12 cellular contexts compared by ENCODE assay signal in genomic region chr9:88280816-88281382, GRCh38.
DNase-seq lines count a peak whose midpoint lies in the region; ATAC-seq and TF ChIP-seq lines count a peak whose summit lies in the region.
"Had no signal": no experiment of that assay in that cellular context is flagged by ENCODE, and none has a peak within 500 bp of the region (broad histone marks: within the 10 kb centered on the region; RNA-seq: fewer than 3 reads in every experiment).

No MANE protein-coding gene starts in this region.

- no peak overlapping the region for H3K27ac ChIP-seq in mesendoderm (ENCODE audit: low read depth, low read length)
- no peak overlapping the region for H3K27ac ChIP-seq in ascending aorta
- H3K27ac ChIP-seq in transverse colon: no peak overlapping the region
- H3K27ac ChIP-seq: uterus had no signal

- H3K9me3 Mint-ChIP-seq in Calu3 (ENCODE audit: low read depth, unreplicated experiment): peaks cover 10% of the 10 kb centered on the region
- peaks cover 18% of the 10 kb centered on the region for H3K9me3 Mint-ChIP-seq in activated naive CD8-positive, alpha-beta T cell treated with anti-CD3 and anti-CD28 coated beads, Interleukin-2, amount 50 U/mL, for 24 hours

- H3K4me1 ChIP-seq in mesendoderm (ENCODE audit: control insufficient read depth, low read depth, low read length) (no peaks in the 10 kb centered on the region), ascending aorta (no peaks in the 10 kb centered on the region), transverse colon (no peaks in the 10 kb centered on the region)
- H3K4me1 ChIP-seq: uterus had no signal

- no peaks in the 10 kb centered on the region for H3K27me3 Mint-ChIP-seq in Calu3 (ENCODE audit: unreplicated experiment)
- H3K27me3 Mint-ChIP-seq in activated naive CD8-positive, alpha-beta T cell treated with anti-CD3 and anti-CD28 coated beads, Interleukin-2, amount 50 U/mL, for 24 hours: no peaks in the 10 kb centered on the region

- CTCF ChIA-PET in Calu3 (lab: Charles Lee): no interaction called here

- H2BK15ac ChIP-seq in mesendoderm (replicated peaks; ENCODE audit: low read depth): no peak overlapping the region

- no peak overlapping the region for H3K4ac ChIP-seq in mesendoderm (ENCODE audit: low read depth, low read length)

- peak; percentile 16 for DNase-seq in Calu3
- no peak for DNase-seq in LNCaP clone FGC (ENCODE audit: low read depth)
- peak; percentile 41 for DNase-seq in activated naive CD8-positive, alpha-beta T cell treated with anti-CD3 and anti-CD28 coated beads, Interleukin-2, amount 50 U/mL, for 24 hours
- DNase-seq in mesendoderm: peak; percentile 85
- no peak for DNase-seq in ascending aorta (ENCODE audit: low spot score in 2 of 2)
- no peak for DNase-seq in HUDEP-2 (lab: John Stamatoyannopoulos, UW; ENCODE audit: unreplicated experiment in 76 of 76)
- no peak for DNase-seq in transverse colon
- DNase-seq: HFFc6; NK-92 treated with Interleukin-12 subunit alpha and Interleukin-12 subunit beta, amount 100 ng/mL, for 24 hours; stimulated activated CD4-positive, alpha-beta T cell treated with anti-CD3 and anti-CD28 coated beads, Interleukin-4, amount 100 ng/mL, for 24 hours; uterus had no signal

- peak; percentile 90 for ATAC-seq in activated naive CD8-positive, alpha-beta T cell treated with anti-CD3 and anti-CD28 coated beads, Interleukin-2, amount 50 U/mL, for 24 hours
- no peak for ATAC-seq in HG03342 (IDR thresholded peaks at IDR 0.05; ENCODE audit: unreplicated experiment)

- H3K36me3 ChIP-seq in mesendoderm (ENCODE audit: control insufficient read depth, insufficient read depth, low read length): no peaks in the 10 kb centered on the region
- no peaks in the 10 kb centered on the region for H3K36me3 ChIP-seq in ascending aorta
- no peaks in the 10 kb centered on the region for H3K36me3 ChIP-seq in transverse colon
- H3K36me3 ChIP-seq: uterus had no signal

- peaks cover 15% of the 10 kb centered on the region for H3K4me1 Mint-ChIP-seq in Calu3 (ENCODE audit: low read depth, unreplicated experiment)
- H3K4me1 Mint-ChIP-seq in activated naive CD8-positive, alpha-beta T cell treated with anti-CD3 and anti-CD28 coated beads, Interleukin-2, amount 50 U/mL, for 24 hours: peaks cover 28% of the 10 kb centered on the region

- no TSS peak for BruUV-seq in Calu3 (replicated peaks; lab: Mats Ljungman, UMichigan)

- no peak overlapping the region for H3K9ac ChIP-seq in mesendoderm (ENCODE audit: low read length)

- no peak overlapping the region for H4K8ac ChIP-seq in mesendoderm (ENCODE audit: low read depth, low read length)

- no peaks in the 10 kb centered on the region for H3K27me3 ChIP-seq in mesendoderm (ENCODE audit: insufficient read depth, low read length, poor library complexity)
- H3K27me3 ChIP-seq in ascending aorta: no peaks in the 10 kb centered on the region
- H3K27me3 ChIP-seq in transverse colon: no peaks in the 10 kb centered on the region
- H3K27me3 ChIP-seq: uterus had no signal

- H3K4me2 ChIP-seq in mesendoderm (ENCODE audit: low read length): no peak overlapping the region

- H3K18ac ChIP-seq in mesendoderm (ENCODE audit: low read length): no peak overlapping the region

- TF ChIP-seq CTCF in Calu3 (IDR thresholded peaks at IDR 0.05; ENCODE audit: unreplicated experiment): no peak
- TF ChIP-seq CTCF in LNCaP clone FGC (IDR thresholded peaks at IDR 0.05; ENCODE audit: control insufficient read depth, extremely low read depth, insufficient read depth): 0 out of 2 replicates have a peak, but pooled peaks have one; percentile 7
- no peak for TF ChIP-seq CTCF in ascending aorta (IDR thresholded peaks at IDR 0.05)
- TF ChIP-seq CTCF in transverse colon (IDR thresholded peaks at IDR 0.05): no peak

- H2AK5ac ChIP-seq in mesendoderm (ENCODE audit: low read length): no peak overlapping the region

- no peak overlapping the region for H3K23ac ChIP-seq in mesendoderm (ENCODE audit: low read length)

- H3K9me3 ChIP-seq in ascending aorta (peaks cover 0 to 7% of the 10 kb centered on the region in 2 donors), transverse colon (no peaks in the 10 kb centered on the region)
- H3K9me3 ChIP-seq: uterus had no signal

- H3K4me3 ChIP-seq in LNCaP clone FGC (ENCODE audit: low read depth, low read length): no peak overlapping the region
- no peak overlapping the region for H3K4me3 ChIP-seq in mesendoderm (ENCODE audit: low read length)
- no peak overlapping the region for H3K4me3 ChIP-seq in ascending aorta
- H3K4me3 ChIP-seq in transverse colon: no peak overlapping the region
- H3K4me3 ChIP-seq: uterus had no signal

- no peak overlapping the region for H4K5ac ChIP-seq in mesendoderm (ENCODE audit: low read length)

- no peaks in the 10 kb centered on the region for H3K79me2 ChIP-seq in mesendoderm (ENCODE audit: control insufficient read depth, insufficient read depth, low read length)

- no CpG with 5 or more reads among the region's 10 CpGs for WGBS in mesendoderm (ENCODE audit: extremely low coverage, insufficient coverage, low lambda C conversion rate)
- 42 to 68% methylated on average over 3 to 10 of the region's 10 CpGs for WGBS in transverse colon (ENCODE audit: low coverage in 1 of 2), 2 donors

- no peak overlapping the region for H2BK120ac ChIP-seq in mesendoderm (ENCODE audit: low read depth, low read length)

- H3K56ac ChIP-seq in mesendoderm (ENCODE audit: low read length): no peak overlapping the region

- no peak overlapping the region for H3K4me3 Mint-ChIP-seq in Calu3 (ENCODE audit: low read depth, unreplicated experiment)
- no peak overlapping the region for H3K4me3 Mint-ChIP-seq in activated naive CD8-positive, alpha-beta T cell treated with anti-CD3 and anti-CD28 coated beads, Interleukin-2, amount 50 U/mL, for 24 hours
- H3K4me3 Mint-ChIP-seq: HFFc6 had no signal

- peak overlapping the region; percentile 29 for H3K27ac Mint-ChIP-seq in Calu3 (ENCODE audit: unreplicated experiment)
- H3K27ac Mint-ChIP-seq in activated naive CD8-positive, alpha-beta T cell treated with anti-CD3 and anti-CD28 coated beads, Interleukin-2, amount 50 U/mL, for 24 hours: peak overlapping the region; percentile 43
- H3K27ac Mint-ChIP-seq: HFFc6 had no signal

- H3K36me3 Mint-ChIP-seq in Calu3 (ENCODE audit: insufficient read depth, unreplicated experiment): no peaks in the 10 kb centered on the region
- H3K36me3 Mint-ChIP-seq in activated naive CD8-positive, alpha-beta T cell treated with anti-CD3 and anti-CD28 coated beads, Interleukin-2, amount 50 U/mL, for 24 hours (ENCODE audit: low read depth): peaks cover 5% of the 10 kb centered on the region

- no peak for TF ChIP-seq POLR2A in transverse colon (IDR thresholded peaks at IDR 0.05)

- no peaks in the 10 kb centered on the region for H3K79me1 ChIP-seq in mesendoderm (ENCODE audit: low read length)

- H2BK5ac ChIP-seq in mesendoderm (ENCODE audit: low read length): no peak overlapping the region

- in situ Hi-C loops in transverse colon (cut with MboI; ENCODE audit: low pct_ligation_motif_present in 1 of 4, low pct_unique_long_range_greater_than_20kb in 1 of 4, low sequenced_read_pairs in 3 of 4): no loop called here

- intact Hi-C loops in Calu3 (cut with micrococcal nuclease; ENCODE audit: unreplicated experiment): no loop called here
- intact Hi-C loops in ascending aorta (cut with DNase I): no loop called here
- intact Hi-C loops in transverse colon (cut with DNase I; ENCODE audit: low total_unique reads): no loop called here

- TF ChIP-seq EP300 in transverse colon (IDR thresholded peaks at IDR 0.05; ENCODE audit: low read depth): no peak

Comparison
In these comparisons a context has a peak if more than half of its experiments do, and no peak if none do; other contexts are left out.
1. DNase-seq: peak in Calu3 (single experiment), activated naive CD8-positive, alpha-beta T cell treated with anti-CD3 and anti-CD28 coated beads, Interleukin-2, amount 50 U/mL, for 24 hours (single experiment) and mesendoderm (single experiment); none in LNCaP clone FGC (single experiment), ascending aorta (0 of 2), HUDEP-2 (0 of 76) and transverse colon (single experiment).